8 cellular contexts compared by ENCODE assay signal in the genomic region with DNA sequence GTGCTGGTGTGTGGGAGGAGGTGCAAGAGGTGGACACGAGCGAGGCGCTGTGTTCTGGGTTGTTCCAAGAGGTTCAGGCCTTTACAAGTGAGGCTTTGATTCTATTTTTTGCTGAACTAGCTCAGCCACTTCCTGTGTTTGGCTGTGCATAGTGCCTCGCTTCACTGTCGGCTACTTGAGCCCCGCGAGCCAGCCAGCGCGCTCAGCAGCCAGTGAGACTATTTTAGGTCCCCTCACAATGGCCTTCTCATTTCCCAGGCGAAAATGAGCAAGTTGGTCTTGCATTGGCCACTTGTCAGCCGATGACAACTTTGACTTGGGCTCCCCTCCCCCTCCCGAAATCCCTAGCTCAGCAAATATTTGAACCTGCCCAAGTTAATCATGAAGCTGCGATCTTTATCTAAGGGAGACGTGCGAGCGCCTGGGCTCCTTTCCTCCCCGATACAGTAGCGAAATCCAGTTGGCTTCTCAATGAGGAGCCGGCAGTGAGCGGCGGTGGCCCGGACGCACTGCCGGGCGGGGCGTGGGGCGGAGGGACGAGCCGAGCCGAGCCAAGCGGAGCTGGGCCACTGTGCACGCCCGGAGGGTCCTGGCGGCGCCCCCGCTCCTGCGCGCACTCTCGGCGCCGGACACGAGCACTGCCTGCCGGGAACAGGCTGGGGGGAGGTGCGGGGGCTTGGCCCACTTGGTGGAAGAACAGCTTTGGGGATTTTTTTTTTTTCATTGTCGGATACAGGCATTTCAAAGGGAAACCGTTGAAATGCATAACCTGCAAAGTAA.
DNase-seq lines count a peak whose midpoint lies in the region; ATAC-seq and TF ChIP-seq lines count a peak whose summit lies in the region.

No MANE protein-coding gene starts in this region.

- H2AFZ ChIP-seq in ACC112 (ENCODE audit: low read length, unreplicated experiment): no peak overlapping the region

- H3K27me3 Mint-ChIP-seq in activated naive CD4-positive, alpha-beta T cell treated with anti-CD3 and anti-CD28 coated beads, Interleukin-2, amount 50 U/mL, for 24 hours: no peaks in the 10 kb centered on the region
- H3K27me3 Mint-ChIP-seq in type B pancreatic cell: peaks cover 3% of the 10 kb centered on the region

- no peaks in the 10 kb centered on the region for H3K9me3 Mint-ChIP-seq in activated naive CD4-positive, alpha-beta T cell treated with anti-CD3 and anti-CD28 coated beads, Interleukin-2, amount 50 U/mL, for 24 hours
- no peaks in the 10 kb centered on the region for H3K9me3 Mint-ChIP-seq in type B pancreatic cell

- peak overlapping the region; percentile 90 for H3K27ac Mint-ChIP-seq in activated naive CD4-positive, alpha-beta T cell treated with anti-CD3 and anti-CD28 coated beads, Interleukin-2, amount 50 U/mL, for 24 hours
- H3K27ac Mint-ChIP-seq in type B pancreatic cell: peak overlapping the region; percentile 94

- peaks cover 11% of the 10 kb centered on the region for H3K36me3 ChIP-seq in ACC112 (ENCODE audit: insufficient read depth, low read length)

- POLR2A ChIA-PET in RWPE1 (lab: Yijun Ruan, JAX; ENCODE audit: low non-redundant PET): no interaction called here

- peaks cover 11% of the 10 kb centered on the region for H3K79me2 ChIP-seq in ACC112 (ENCODE audit: control insufficient read depth, insufficient read depth, low read length, unreplicated experiment)

- H3K4me1 Mint-ChIP-seq in activated naive CD4-positive, alpha-beta T cell treated with anti-CD3 and anti-CD28 coated beads, Interleukin-2, amount 50 U/mL, for 24 hours: peaks cover 91% of the 10 kb centered on the region
- H3K4me1 Mint-ChIP-seq in type B pancreatic cell (ENCODE audit: unreplicated experiment): peaks cover 64% of the 10 kb centered on the region

- H3K27me3 ChIP-seq in ACC112 (ENCODE audit: insufficient read depth, low read length): no peaks in the 10 kb centered on the region

- H3K36me3 Mint-ChIP-seq in activated naive CD4-positive, alpha-beta T cell treated with anti-CD3 and anti-CD28 coated beads, Interleukin-2, amount 50 U/mL, for 24 hours: peaks cover 3% of the 10 kb centered on the region
- H3K36me3 Mint-ChIP-seq in type B pancreatic cell: peaks cover 10% of the 10 kb centered on the region

- peak overlapping the region; percentile 89 for H3K4me3 Mint-ChIP-seq in activated naive CD4-positive, alpha-beta T cell treated with anti-CD3 and anti-CD28 coated beads, Interleukin-2, amount 50 U/mL, for 24 hours
- peak overlapping the region; percentile 97 for H3K4me3 Mint-ChIP-seq in type B pancreatic cell

- ATAC-seq in GM18867 (IDR thresholded peaks at IDR 0.05; ENCODE audit: unreplicated experiment): peak; percentile 78
- peak; percentile 75 for ATAC-seq in HG03095 (IDR thresholded peaks at IDR 0.05; ENCODE audit: unreplicated experiment)

- peak; percentile 48 for DNase-seq in RWPE1 (ENCODE audit: low spot score)
- peak; percentile 57 for DNase-seq in glomerular visceral epithelial cell (ENCODE audit: extremely low spot score)
- peak in 54 of 56 donors; percentile 36 to 90 (median 78) for DNase-seq in nucleus accumbens (lab: John Stamatoyannopoulos, UW)
- peak; percentile 84 for DNase-seq in type B pancreatic cell (ENCODE audit: extremely low spot score, unreplicated experiment)

- TF ChIP-seq CTCF in RWPE1 (conservative IDR thresholded peaks at IDR 0.05; ENCODE audit: low read depth) (no peak), type B pancreatic cell (conservative IDR thresholded peaks at IDR 0.05) (no peak)

- CTCF ChIA-PET in RWPE1 (lab: Yijun Ruan, JAX): interaction anchor here (0.6 to 2.8 kb wide), 9 partner anchors 11 to 1413 kb away, joined by 3 to 18 read pairs (median 3); no protein-coding TSS in a partner anchor

- H3K27ac ChIP-seq in ACC112 (ENCODE audit: low read depth, low read length): peak overlapping the region; percentile 10; the same call in 1 of the 2 replicates
- H3K27ac ChIP-seq in RWPE1: peak overlapping the region; percentile 85

- H3K4me3 ChIP-seq in ACC112 (ENCODE audit: low read depth, low read length): peak overlapping the region; percentile 74

- peaks cover 42% of the 10 kb centered on the region for H3K4me1 ChIP-seq in ACC112 (ENCODE audit: control insufficient read depth, insufficient read depth, low read length, unreplicated experiment)

Comparison
In these comparisons a context has a peak if more than half of its experiments do, and no peak if none do; other contexts are left out.
1. Peak in every context shown above with its lines: DNase-seq, ATAC-seq, H3K4me3 ChIP-seq and H3K27ac ChIP-seq.